Comparison of ENCODE assay signal across 8 cellular contexts in the genomic region with DNA sequence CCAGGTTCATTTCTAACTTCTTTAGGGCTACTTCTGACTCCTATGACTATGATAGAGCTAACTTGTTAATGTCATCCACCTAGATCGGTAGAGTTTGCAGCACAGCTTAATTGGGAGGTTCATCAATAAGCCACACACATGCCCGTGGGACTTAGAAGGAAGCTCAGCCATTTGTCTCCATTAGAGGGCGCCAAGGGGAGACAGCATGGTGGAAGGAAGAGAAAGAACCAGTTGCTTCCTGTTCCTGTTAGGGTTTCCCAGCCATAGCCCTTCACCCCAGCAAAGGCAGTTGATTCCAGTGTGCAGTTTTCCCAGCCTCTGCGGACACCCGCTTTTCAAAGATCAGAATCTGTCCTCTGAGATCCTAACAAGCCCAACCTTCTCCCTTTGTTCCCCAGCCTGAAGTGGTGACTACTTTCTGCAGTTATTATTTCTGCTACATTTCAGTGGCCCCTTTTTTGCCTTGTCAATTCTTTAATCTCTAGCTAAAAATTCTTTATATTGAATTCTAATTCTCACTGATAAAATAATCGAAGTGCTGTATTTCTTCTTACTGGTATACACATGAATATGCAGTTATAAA. TPM values are rescaled to one million over a fixed set of nuclear protein-coding genes. Genes with fewer than 3 reads are reported as not detected.
DNase-seq lines count a peak whose midpoint lies in the region; ATAC-seq, FAIRE-seq and TF ChIP-seq lines count a peak whose summit lies in the region.

No MANE protein-coding gene starts in this region.

- H3K9me3 ChIP-seq in prostate gland: no peaks in the 10 kb centered on the region

- TF ChIP-seq CTCF in D721Med (IDR thresholded peaks at IDR 0.05; ENCODE audit: insufficient read depth, missing control alignments): peak; percentile 82
- TF ChIP-seq CTCF in LNCaP clone FGC (IDR thresholded peaks at IDR 0.05; ENCODE audit: control insufficient read depth, extremely low read depth, insufficient read depth): peak; percentile 70
- peak in 3 of 4 experiments; percentile 27 to 51 (median 45) for TF ChIP-seq CTCF in prostate gland (IDR thresholded peaks at IDR 0.05)

- TF ChIP-seq POLR2A in prostate gland (IDR thresholded peaks at IDR 0.05): no peak

- no peak overlapping the region for H3K27ac ChIP-seq in prostate gland

- H3K4me1 ChIP-seq in prostate gland (replicated peaks): no peaks in the 10 kb centered on the region

- intact Hi-C loops in activated T-helper 2 cell treated with anti-CD3 and anti-CD28 coated beads, Interferon-gamma antibody, Interleukin-2, Interleukin-4, amounts not matched to agents 10 μg/mL and 5 μg/mL and 100 μg/mL, durations not matched to agents 14 hours and 24 hours and 36 hours (cut with micrococcal nuclease): no loop called here
- intact Hi-C loops in prostate gland (cut with DNase I): no loop called here

- H3K4me3 ChIP-seq in LNCaP clone FGC (ENCODE audit: low read depth, low read length) (no peak overlapping the region), prostate gland (no peak overlapping the region)

- H3K36me3 ChIP-seq in prostate gland: no peaks in the 10 kb centered on the region

- no peak for FAIRE-seq in D721Med (lab: Jason Lieb, UNC)

- no peak overlapping the region for H3K4me3 Mint-ChIP-seq in activated T-helper 2 cell treated with anti-CD3 and anti-CD28 coated beads, Interferon-gamma antibody, Interleukin-2, Interleukin-4, amounts not matched to agents 10 μg/mL and 5 μg/mL and 100 μg/mL, durations not matched to agents 14 hours and 24 hours and 36 hours (ENCODE audit: low read depth)

- H3K36me3 Mint-ChIP-seq in activated T-helper 2 cell treated with anti-CD3 and anti-CD28 coated beads, Interferon-gamma antibody, Interleukin-2, Interleukin-4, amounts not matched to agents 10 μg/mL and 5 μg/mL and 100 μg/mL, durations not matched to agents 14 hours and 24 hours and 36 hours (ENCODE audit: low read depth): no peaks in the 10 kb centered on the region

- peaks cover 4% of the 10 kb centered on the region for H3K4me1 Mint-ChIP-seq in activated T-helper 2 cell treated with anti-CD3 and anti-CD28 coated beads, Interferon-gamma antibody, Interleukin-2, Interleukin-4, amounts not matched to agents 10 μg/mL and 5 μg/mL and 100 μg/mL, durations not matched to agents 14 hours and 24 hours and 36 hours (ENCODE audit: low read depth)

- ATAC-seq in GM21576 (IDR thresholded peaks at IDR 0.05; ENCODE audit: unreplicated experiment) (peak; percentile 78), HG03135 (IDR thresholded peaks at IDR 0.05; ENCODE audit: unreplicated experiment) (no peak)

- no peak overlapping the region for H3K27ac Mint-ChIP-seq in activated T-helper 2 cell treated with anti-CD3 and anti-CD28 coated beads, Interferon-gamma antibody, Interleukin-2, Interleukin-4, amounts not matched to agents 10 μg/mL and 5 μg/mL and 100 μg/mL, durations not matched to agents 14 hours and 24 hours and 36 hours

- WGBS in prostate gland: 76% methylated on average over 6 of the region's 6 CpGs

- H3K27me3 ChIP-seq in prostate gland (replicated peaks; ENCODE audit: insufficient read depth): no peaks in the 10 kb centered on the region

- DNase-seq in D721Med (ENCODE audit: insufficient read length, low spot score) (no peak), LNCaP clone FGC (ENCODE audit: low read depth) (peak; percentile 33), SHP77 treated with DMSO at 0.1 percent for 48 hours (lab: John Stamatoyannopoulos, UW) (peak; percentile 55), globus pallidus (ENCODE audit: low spot score) (peak; percentile 37), prostate gland (ENCODE audit: low spot score) (peak; percentile 31)
- DNase-seq in activated T-helper 2 cell treated with anti-CD3 and anti-CD28 coated beads, Interferon-gamma antibody, Interleukin-2, Interleukin-4, amounts not matched to agents 10 μg/mL and 5 μg/mL and 100 μg/mL, durations not matched to agents 14 hours and 24 hours and 36 hours (ENCODE audit: low spot score): peak; percentile 40

- H3K9me3 Mint-ChIP-seq in activated T-helper 2 cell treated with anti-CD3 and anti-CD28 coated beads, Interferon-gamma antibody, Interleukin-2, Interleukin-4, amounts not matched to agents 10 μg/mL and 5 μg/mL and 100 μg/mL, durations not matched to agents 14 hours and 24 hours and 36 hours: peaks cover 10% of the 10 kb centered on the region

- H3K27me3 Mint-ChIP-seq in activated T-helper 2 cell treated with anti-CD3 and anti-CD28 coated beads, Interferon-gamma antibody, Interleukin-2, Interleukin-4, amounts not matched to agents 10 μg/mL and 5 μg/mL and 100 μg/mL, durations not matched to agents 14 hours and 24 hours and 36 hours (ENCODE audit: low read depth): no peaks in the 10 kb centered on the region

RNA-seq across cellular contexts. Expression of a gene that starts 30.3 kb away (rescaled TPM):
- total RNA-seq in activated T-helper 2 cell treated with anti-CD3 and anti-CD28 coated beads, Interferon-gamma antibody, Interleukin-2, Interleukin-4, amounts not matched to agents 10 μg/mL and 5 μg/mL and 100 μg/mL, durations not matched to agents 14 hours and 24 hours and 36 hours: 26.0 and 29.9 TPM in 2 replicates
- total RNA-seq in prostate gland: 10 to 100 TPM; 13.2 to 20.4 TPM

RNA-seq across cellular contexts. Expression of a gene that starts 30.4 kb away (rescaled TPM):
- total RNA-seq in activated T-helper 2 cell treated with anti-CD3 and anti-CD28 coated beads, Interferon-gamma antibody, Interleukin-2, Interleukin-4, amounts not matched to agents 10 μg/mL and 5 μg/mL and 100 μg/mL, durations not matched to agents 14 hours and 24 hours and 36 hours: 11.0 and 12.3 TPM in 2 replicates
- 1 to 10 TPM; 7.3 to 7.5 TPM for total RNA-seq in prostate gland
